In the genomic region with DNA sequence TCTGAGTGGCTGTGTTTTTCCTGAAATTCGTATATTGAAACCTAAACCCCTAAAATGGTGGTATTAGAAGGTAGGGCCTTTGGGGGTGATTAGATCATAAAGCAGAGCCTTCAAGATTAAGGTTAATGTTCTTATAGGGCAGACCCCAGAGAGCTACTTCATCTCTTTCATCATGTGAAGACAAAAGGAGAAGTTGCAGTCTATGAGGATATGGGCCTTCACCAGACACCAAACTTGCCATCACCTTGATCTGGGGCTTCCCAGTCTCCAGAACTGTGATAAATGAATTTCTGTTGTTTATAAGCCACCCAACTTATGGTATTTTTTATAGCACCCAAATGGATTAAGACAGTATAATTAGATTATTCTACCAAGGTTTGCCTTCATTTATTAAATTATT, we compare ENCODE assay signal across 21 cellular contexts.
"Had no signal": no experiment of that assay in that cellular context is flagged by ENCODE, and none has a peak within 500 bp of the region (broad histone marks: within the 10 kb centered on the region; RNA-seq: fewer than 3 reads in every experiment).

No MANE protein-coding gene starts in this region.

- DNase-seq: cortex of kidney; dorsolateral prefrontal cortex; effector CD8-positive, alpha-beta T cell; foreskin melanocyte; heart left ventricle; hippocampal formation; left colon; left ventricle myocardium superior; naive thymus-derived CD8-positive, alpha-beta T cell; psoas muscle; retina; sigmoid colon; stimulated activated CD4-positive, alpha-beta T cell treated with anti-CD3 and anti-CD28 coated beads, Interleukin-12 subunit alpha, Interleukin-12 subunit beta, amount 100 ng/mL, for 4 hours; stimulated activated CD4-positive, alpha-beta T cell treated with anti-CD3 and anti-CD28 coated beads, Interleukin-2, amount 100 ng/mL, for 48 hours; tibial artery; upper lobe of left lung had no signal

- H3K4me3 ChIP-seq: dorsolateral prefrontal cortex, heart left ventricle, lung, psoas muscle, sigmoid colon, skin epidermis, tibial artery, upper lobe of left lung, vagina had no signal

- H3K27me3 ChIP-seq: dorsolateral prefrontal cortex, heart left ventricle, neutrophil, sigmoid colon, tibial artery, upper lobe of left lung, vagina had no signal

- H3K27ac Mint-ChIP-seq: naive thymus-derived CD8-positive, alpha-beta T cell; stimulated activated naive CD8-positive, alpha-beta T cell treated with anti-CD3 and anti-CD28 coated beads, Interleukin-15, Interleukin-2, amounts not matched to agents 100 ng/mL and 50 ng/mL, for 24 hours had no signal

- H3K36me3 ChIP-seq: heart left ventricle, neutrophil, sigmoid colon, tibial artery, upper lobe of left lung, vagina had no signal

- H3K4me1 ChIP-seq: psoas muscle, sigmoid colon, tibial artery, upper lobe of left lung, vagina had no signal

- H3K27ac ChIP-seq: heart left ventricle, neutrophil, psoas muscle, sigmoid colon, skin epidermis, tibial artery, upper lobe of left lung, vagina had no signal

- H3K4me3 Mint-ChIP-seq: naive thymus-derived CD8-positive, alpha-beta T cell; stimulated activated naive CD8-positive, alpha-beta T cell treated with anti-CD3 and anti-CD28 coated beads, Interleukin-15, Interleukin-2, amounts not matched to agents 100 ng/mL and 50 ng/mL, for 24 hours had no signal

- H3K9me3 ChIP-seq: heart left ventricle, neutrophil, psoas muscle, sigmoid colon, tibial artery, upper lobe of left lung, vagina had no signal

- H3K9me3 Mint-ChIP-seq: naive thymus-derived CD8-positive, alpha-beta T cell; stimulated activated naive CD8-positive, alpha-beta T cell treated with anti-CD3 and anti-CD28 coated beads, Interleukin-15, Interleukin-2, amounts not matched to agents 100 ng/mL and 50 ng/mL, for 24 hours had no signal

- ATAC-seq: heart left ventricle; left colon; left ventricle myocardium superior; naive thymus-derived CD8-positive, alpha-beta T cell; psoas muscle had no signal

- H3K4me1 Mint-ChIP-seq: naive thymus-derived CD8-positive, alpha-beta T cell had no signal

- H3K27me3 Mint-ChIP-seq: naive thymus-derived CD8-positive, alpha-beta T cell; stimulated activated naive CD8-positive, alpha-beta T cell treated with anti-CD3 and anti-CD28 coated beads, Interleukin-15, Interleukin-2, amounts not matched to agents 100 ng/mL and 50 ng/mL, for 24 hours had no signal
